ENCODE assay signal across 35 cellular contexts in genomic region chr12:93839076-93839475, GRCh38.
DNase-seq lines count a peak whose midpoint lies in the region; ATAC-seq, FAIRE-seq and TF ChIP-seq lines count a peak whose summit lies in the region.
"Had no signal": no experiment of that assay in that cellular context is flagged by ENCODE, and none has a peak within 500 bp of the region (broad histone marks: within the 10 kb centered on the region; RNA-seq: fewer than 3 reads in every experiment).

No MANE protein-coding gene starts in this region.

- H2BK12ac ChIP-seq in H1 (ENCODE audit: low read depth, low read length) = no peak overlapping the region

- no peak overlapping the region for H3K27ac Mint-ChIP-seq in activated CD4-positive, alpha-beta T cell treated with anti-CD3 and anti-CD28 coated beads for 36 hours
- H3K27ac Mint-ChIP-seq: activated CD4-positive, alpha-beta T cell treated with anti-CD3 and anti-CD28 coated beads, Interleukin-2, amount 10 ng/mL, durations not matched to agents 7 days and 5 days; activated naive CD8-positive, alpha-beta T cell treated with anti-CD3 and anti-CD28 coated beads for 36 hours had no signal

- H3K4me2 ChIP-seq in H1 (ENCODE audit: insufficient read depth in 1 of 2, low read depth in 2 of 2, low read length in 2 of 2) = no peak overlapping the region

- H3K9me3 ChIP-seq in H1 (ENCODE audit: insufficient read depth in 2 of 2, low read depth in 1 of 2, low read length in 1 of 2) = no peaks in the 10 kb centered on the region
- H3K9me3 ChIP-seq: BE2C, colonic mucosa, left lung, spleen, thoracic aorta had no signal

- H3K4me1 Mint-ChIP-seq in activated CD4-positive, alpha-beta T cell treated with anti-CD3 and anti-CD28 coated beads for 36 hours = no peaks in the 10 kb centered on the region
- H3K4me1 Mint-ChIP-seq: activated CD4-positive, alpha-beta T cell treated with anti-CD3 and anti-CD28 coated beads, Interleukin-2, amount 10 ng/mL, durations not matched to agents 7 days and 5 days; activated naive CD8-positive, alpha-beta T cell treated with anti-CD3 and anti-CD28 coated beads for 36 hours had no signal

- no peak overlapping the region for H3K4ac ChIP-seq in H1 (replicated peaks; ENCODE audit: insufficient read length, low read depth, low read length)

- H4K8ac ChIP-seq in H1 (ENCODE audit: extremely low read depth, insufficient read depth, low read length) = no peak overlapping the region

- no peaks in the 10 kb centered on the region for H3K27me3 Mint-ChIP-seq in activated CD4-positive, alpha-beta T cell treated with anti-CD3 and anti-CD28 coated beads for 36 hours
- H3K27me3 Mint-ChIP-seq: activated CD4-positive, alpha-beta T cell treated with anti-CD3 and anti-CD28 coated beads, Interleukin-2, amount 10 ng/mL, durations not matched to agents 7 days and 5 days; activated naive CD8-positive, alpha-beta T cell treated with anti-CD3 and anti-CD28 coated beads for 36 hours; stimulated activated naive CD8-positive, alpha-beta T cell treated with anti-CD3 and anti-CD28 coated beads, Interleukin-15, Interleukin-2, amounts not matched to agents 100 ng/mL and 50 ng/mL, for 24 hours had no signal

- POLR2A ChIA-PET in RWPE1 (lab: Yijun Ruan, JAX; ENCODE audit: low non-redundant PET) = no interaction called here
- POLR2A ChIA-PET in H1 (lab: Charles Lee; ENCODE audit: partially characterized antibody) = interaction anchor here (0.7 to 1.5 kb wide), 2 partner anchors 18 to 269 kb away, joined by 3 read pairs; no protein-coding TSS in a partner anchor
- POLR2A ChIA-PET in activated CD4-positive, alpha-beta T cell treated with anti-CD3 and anti-CD28 coated beads for 36 hours (lab: Charles Lee) = no interaction called here

- no peak overlapping the region for H4K91ac ChIP-seq in H1 (replicated peaks; ENCODE audit: insufficient read length, low read length)

- TF ChIP-seq RAD21 in H1 (IDR thresholded peaks at IDR 0.05 in 1 of 2, conservative IDR thresholded peaks at IDR 0.05 in 1 of 2; ENCODE audit: low read depth in 2 of 2, low read length in 2 of 2) = peak; percentile 30 to 38; a peak in 3 of 4 replicates

- H3K4me1 ChIP-seq in H1 (replicated peaks in 1 of 4; ENCODE audit: control insufficient read depth in 3 of 4, insufficient read depth in 4 of 4, low read length in 3 of 4) = peaks cover 0 to 2% (median 1%) of the 10 kb centered on the region in 4 experiments; a peak in 2 of 7 replicates
- H3K4me1 ChIP-seq: BE2C, colonic mucosa, left lung, spleen had no signal

- TF ChIP-seq EP300 in H1 (IDR thresholded peaks at IDR 0.05; ENCODE audit: borderline replicate concordance in 1 of 2, low read depth in 2 of 2, low read length in 2 of 2) = no peak

- H3K14ac ChIP-seq in H1 (ENCODE audit: insufficient read length) = no peak overlapping the region

- H3K27me3 ChIP-seq in H1 (replicated peaks in 1 of 4; ENCODE audit: control insufficient read depth in 3 of 4, extremely low read depth in 1 of 4, insufficient read depth in 3 of 4, low read length in 3 of 4) = no peaks in the 10 kb centered on the region
- H3K27me3 ChIP-seq: BE2C, cardiac muscle cell, colonic mucosa, left lung, spleen had no signal

- no peak overlapping the region for H3K4me3 ChIP-seq in H1 (ENCODE audit: extremely low read depth in 1 of 4, insufficient read depth in 2 of 4, low read depth in 3 of 4, low read length in 4 of 4)
- H3K4me3 ChIP-seq: cardiac muscle cell, colonic mucosa, left lung, spleen, thoracic aorta had no signal

- intact Hi-C loops in activated CD4-positive, alpha-beta T cell treated with anti-CD3 and anti-CD28 coated beads for 36 hours (cut with DNase I, micrococcal nuclease) = no loop called here

- no peak overlapping the region for H2AFZ ChIP-seq in H1 (ENCODE audit: low read length)

- H3K9ac ChIP-seq in H1 (replicated peaks in 1 of 4; ENCODE audit: extremely low read depth in 1 of 4, low read depth in 3 of 4, low read length in 3 of 4) = no peak overlapping the region

- no peaks in the 10 kb centered on the region for H3K23me2 ChIP-seq in H1 (ENCODE audit: low read depth, low read length)

- H2BK20ac ChIP-seq in H1 (ENCODE audit: low read length) = no peak overlapping the region

- H4K5ac ChIP-seq in H1 (ENCODE audit: insufficient read length, low read depth, low read length) = no peak overlapping the region

- no peaks in the 10 kb centered on the region for H3K79me1 ChIP-seq in H1 (ENCODE audit: low read depth, low read length)

- H2BK15ac ChIP-seq in H1 (ENCODE audit: low read length) = no peak overlapping the region

- H2BK120ac ChIP-seq in H1 (replicated peaks; ENCODE audit: low read depth, low read length) = no peak overlapping the region

- H3K9me3 Mint-ChIP-seq in activated CD4-positive, alpha-beta T cell treated with anti-CD3 and anti-CD28 coated beads for 36 hours (ENCODE audit: low read depth) = no peaks in the 10 kb centered on the region
- H3K9me3 Mint-ChIP-seq: activated CD4-positive, alpha-beta T cell treated with anti-CD3 and anti-CD28 coated beads, Interleukin-2, amount 10 ng/mL, durations not matched to agents 7 days and 5 days; activated naive CD8-positive, alpha-beta T cell treated with anti-CD3 and anti-CD28 coated beads for 36 hours; stimulated activated naive CD8-positive, alpha-beta T cell treated with anti-CD3 and anti-CD28 coated beads, Interleukin-15, Interleukin-2, amounts not matched to agents 100 ng/mL and 50 ng/mL, for 24 hours had no signal

- no peaks in the 10 kb centered on the region; a peak in 1 of 4 replicates for H3K79me2 ChIP-seq in H1 (ENCODE audit: control insufficient read depth in 1 of 2, insufficient read depth in 2 of 2, low read length in 2 of 2)

- no peaks in the 10 kb centered on the region for H3K36me3 ChIP-seq in H1 (ENCODE audit: control insufficient read depth in 2 of 4, insufficient read depth in 4 of 4, low read length in 3 of 4)
- H3K36me3 ChIP-seq: BE2C, cardiac muscle cell, colonic mucosa, left lung, thoracic aorta, WERI-Rb-1 had no signal

- H2AK5ac ChIP-seq in H1 (ENCODE audit: low read depth, low read length) = no peak overlapping the region

- no peak for TF ChIP-seq POLR2A in H1 (IDR thresholded peaks at IDR 0.05; ENCODE audit: control extremely low read depth in 1 of 2, low read depth in 2 of 2, low read length in 2 of 2)

- no peak overlapping the region for H3K4me3 Mint-ChIP-seq in activated CD4-positive, alpha-beta T cell treated with anti-CD3 and anti-CD28 coated beads for 36 hours
- H3K4me3 Mint-ChIP-seq: activated CD4-positive, alpha-beta T cell treated with anti-CD3 and anti-CD28 coated beads, Interleukin-2, amount 10 ng/mL, durations not matched to agents 7 days and 5 days; activated naive CD8-positive, alpha-beta T cell treated with anti-CD3 and anti-CD28 coated beads for 36 hours; stimulated activated naive CD8-positive, alpha-beta T cell treated with anti-CD3 and anti-CD28 coated beads, Interleukin-15, Interleukin-2, amounts not matched to agents 100 ng/mL and 50 ng/mL, for 24 hours had no signal

- WGBS in H1 (ENCODE audit: extremely low coverage in 1 of 2, insufficient coverage in 1 of 2, insufficient read length in 1 of 2, insufficient replicate concordance in 2 of 2, low coverage in 1 of 2, low lambda C conversion rate in 2 of 2, missing lambda C conversion rate in 1 of 2), 2 experiments = 87% methylated on average over 4 of the region's 4 CpGs; no CpG with 5 or more reads in 1 of the 2 experiments

- peak; percentile 22 for DNase-seq in ACHN
- peak; percentile 19 for DNase-seq in HuH-7 (ENCODE audit: low spot score)
- peak; percentile 30 for DNase-seq in RWPE1 (ENCODE audit: low spot score)
- no peak for DNase-seq in H1 (ENCODE audit: low read depth in 1 of 2, low spot score in 2 of 2)
- DNase-seq in superior temporal gyrus (ENCODE audit: extremely low spot score) = no peak
- no peak for DNase-seq in activated CD4-positive, alpha-beta T cell treated with anti-CD3 and anti-CD28 coated beads for 36 hours
- DNase-seq: activated CD4-positive, alpha-beta T cell treated with anti-CD3 and anti-CD28 coated beads, Interleukin-2, amount 10 ng/mL, durations not matched to agents 7 days and 5 days; activated effector memory CD4-positive, alpha-beta T cell treated with Interleukin-2 at 50 U/mL for 16 hours; activated naive CD8-positive, alpha-beta T cell treated with anti-CD3 and anti-CD28 coated beads for 36 hours; activated T-cell treated with anti-CD3 and anti-CD28 coated beads, Interleukin-2, amount 50 U/mL, for 1 hour; aorta; BE2C; colonic mucosa; erythroblast; glutamatergic neuron; left lung; MM.1S; NCI-H1105 treated with DMSO at 0.1 percent for 48 hours; NCI-H2029; NCI-H526 treated with DMSO at 0.1 percent for 48 hours; posterior cingulate gyrus; right cardiac atrium; SIG-M5; spleen; stimulated activated CD4-positive, alpha-beta T cell treated with anti-CD3 and anti-CD28 coated beads, Interleukin-2, amount 100 ng/mL, for 24 hours; stimulated activated CD8-positive, alpha-beta memory T cell treated with anti-CD3 and anti-CD28 coated beads, Interleukin-4, amount 100 ng/mL, for 48 hours; WERI-Rb-1 had no signal

- peaks cover 7% of the 10 kb centered on the region for H3K36me3 Mint-ChIP-seq in activated CD4-positive, alpha-beta T cell treated with anti-CD3 and anti-CD28 coated beads for 36 hours (ENCODE audit: low read depth)

- no peak overlapping the region for H2BK5ac ChIP-seq in H1 (ENCODE audit: low read depth, low read length)

- no peaks in the 10 kb centered on the region for H4K20me1 ChIP-seq in H1 (replicated peaks in 1 of 2; ENCODE audit: control insufficient read depth in 1 of 2, insufficient read depth in 2 of 2, low read length in 2 of 2)

- H3K27ac ChIP-seq in RWPE1 (no peak overlapping the region), H1 (ENCODE audit: low read depth, low read length) (no peak overlapping the region)
- H3K27ac ChIP-seq: cardiac muscle cell, colonic mucosa, left lung, spleen, thoracic aorta, WERI-Rb-1 had no signal

- no peak for FAIRE-seq in H1 (lab: Jason Lieb, UNC)
- FAIRE-seq: G401.6, urothelium cell line had no signal

- ATAC-seq in GM18502 (IDR thresholded peaks at IDR 0.05; ENCODE audit: poor library complexity, unreplicated experiment) (no peak), HG03039 (IDR thresholded peaks at IDR 0.05; ENCODE audit: unreplicated experiment) (no peak)
- no peak for ATAC-seq in activated CD4-positive, alpha-beta T cell treated with anti-CD3 and anti-CD28 coated beads for 36 hours
- ATAC-seq: left lung, Panc1 had no signal

- no peak overlapping the region for H3K18ac ChIP-seq in H1 (ENCODE audit: extremely low read depth, low read length)

- in situ Hi-C loops in ACHN (cut with HindIII; ENCODE audit: low pct_ligation_motif_present, low pct_unique_long_range_greater_than_20kb, low sequenced_read_pairs) = no loop called here

- CTCF ChIA-PET in RWPE1 (lab: Yijun Ruan, JAX) = interaction anchor here (0.6 to 0.7 kb wide), 3 partner anchors 179 to 291 kb away, joined by 3 to 5 read pairs (median 4); no protein-coding TSS in a partner anchor
- CTCF ChIA-PET in H1 (lab: Charles Lee; ENCODE audit: partially characterized antibody) = interaction anchor here (1.0 to 3.0 kb wide), 11 partner anchors 8 to 336 kb away, joined by 3 to 11 read pairs (median 4); no protein-coding TSS in a partner anchor
- CTCF ChIA-PET in activated CD4-positive, alpha-beta T cell treated with anti-CD3 and anti-CD28 coated beads for 36 hours (lab: Charles Lee) = interaction anchor here (1.1 kb wide), 1 partner anchor 263 kb away, joined by 3 read pairs; no protein-coding TSS in a partner anchor

- H3K56ac ChIP-seq in H1 (replicated peaks; ENCODE audit: insufficient read length, low read depth, low read length) = no peak overlapping the region

- H3K23ac ChIP-seq in H1 (ENCODE audit: insufficient read length) = no peak overlapping the region

- TF ChIP-seq CTCF in RWPE1 (conservative IDR thresholded peaks at IDR 0.05; ENCODE audit: low read depth) = no peak
- TF ChIP-seq CTCF in H1 (IDR thresholded peaks at IDR 0.05; ENCODE audit: control extremely low read depth in 1 of 3, insufficient read depth in 1 of 3, low read depth in 1 of 3, low read length in 3 of 3) = no peak

Comparison
In these comparisons a context has a peak if more than half of its experiments do, and no peak if none do; other contexts are left out.
1. DNase-seq: peak in ACHN (single experiment), HuH-7 (single experiment) and RWPE1 (single experiment); none in H1 (0 of 2), superior temporal gyrus (single experiment) and activated CD4-positive, alpha-beta T cell treated with anti-CD3 and anti-CD28 coated beads for 36 hours (single experiment).